22 cellular contexts compared by ENCODE assay signal in the genomic region with DNA sequence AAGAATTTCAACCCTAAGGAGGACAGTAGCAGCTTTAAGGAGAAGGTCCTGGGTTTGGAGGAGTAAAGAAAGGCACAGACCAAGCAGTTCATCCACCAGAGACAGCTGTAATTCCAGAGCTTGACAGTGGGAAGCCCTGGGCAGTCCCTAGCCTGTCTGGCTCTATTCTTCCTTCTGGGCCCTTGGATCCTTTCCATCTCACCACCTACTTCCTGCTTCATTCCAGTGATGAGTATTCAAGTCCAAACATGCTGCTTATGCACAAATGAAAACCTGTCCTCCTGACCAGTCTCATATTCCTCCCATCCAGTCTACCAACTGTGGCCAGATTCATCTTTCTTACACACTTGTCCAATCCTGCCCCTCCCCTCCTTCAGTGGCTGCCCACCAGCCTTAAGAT.
A peak's percentile ranks its signal among the peaks of the same experiment; 100 is the strongest.
DNase-seq lines count a peak whose midpoint lies in the region; ATAC-seq, FAIRE-seq and TF ChIP-seq lines count a peak whose summit lies in the region.
"Had no signal": no experiment of that assay in that cellular context is flagged by ENCODE, and none has a peak within 500 bp of the region (broad histone marks: within the 10 kb centered on the region; RNA-seq: fewer than 3 reads in every experiment).

No MANE protein-coding gene starts in this region.

- H3K9me3 ChIP-seq in small intestine (ENCODE audit: control insufficient read depth, low read depth) = no peaks in the 10 kb centered on the region
- H3K9me3 ChIP-seq: BE2C, stomach, tibial nerve had no signal

- peak; percentile 0 for DNase-seq in DMS53 (lab: John Stamatoyannopoulos, UW)
- no peak for DNase-seq in DMS53 treated with DMSO at 0.1 percent for 48 hours (lab: John Stamatoyannopoulos, UW; ENCODE audit: unreplicated experiment)
- peak; percentile 53 for DNase-seq in fibroblast of pulmonary artery (ENCODE audit: low read depth)
- DNase-seq in small intestine = peak; percentile 1
- DNase-seq in Right ventricle myocardium superior = no peak
- DNase-seq in posterior cingulate gyrus = no peak
- no peak for DNase-seq in activated CD4-positive, alpha-beta T cell treated with anti-CD3 and anti-CD28 coated beads, Interleukin-2, amount 50 U/mL, for 1 hour
- DNase-seq: activated CD8-positive, alpha-beta T cell treated with anti-CD3 and anti-CD28 coated beads for 36 hours; BE2C; H9; kidney glomerular epithelial cell; mesenchymal stem cell; MM.1S; naive B cell; NCI-H1436; NCI-H526; occipital lobe; right cardiac atrium; stomach had no signal

- intact Hi-C loops in Right ventricle myocardium superior (cut with DNase I) = no loop called here
- intact Hi-C loops in posterior cingulate gyrus (cut with DNase I) = no loop called here

- no peaks in the 10 kb centered on the region for H3K4me1 ChIP-seq in small intestine (ENCODE audit: control insufficient read depth in 2 of 2, insufficient read depth in 1 of 2, low read depth in 1 of 2, low read length in 1 of 2)
- H3K4me1 ChIP-seq: BE2C, stomach, tibial nerve had no signal

- TF ChIP-seq CTCF in fibroblast of pulmonary artery (IDR thresholded peaks at IDR 0.05; ENCODE audit: low read length, missing control alignments) = no peak

- H3K36me3 ChIP-seq in small intestine (ENCODE audit: control insufficient read depth in 2 of 2, insufficient read depth in 2 of 2, low read length in 2 of 2) = no peaks in the 10 kb centered on the region
- H3K36me3 ChIP-seq: BE2C, stomach, tibial nerve had no signal

- H3K4me3 ChIP-seq in fibroblast of pulmonary artery (replicated peaks; ENCODE audit: low read depth, low read length) (no peak overlapping the region), small intestine (ENCODE audit: low read depth in 1 of 2, low read length in 2 of 2) (no peak overlapping the region)
- H3K4me3 ChIP-seq: stomach, tibial nerve had no signal

- ATAC-seq in SK-N-SH treated with all-trans-retinoic acid at 6 μM for 48 hours (peak; percentile 39; the same call in 2 of the 3 replicates), Right ventricle myocardium superior (ENCODE audit: poor library complexity) (no peak)
- ATAC-seq: activated CD8-positive, alpha-beta T cell treated with anti-CD3 and anti-CD28 coated beads for 36 hours; right cardiac atrium had no signal

- no peak for FAIRE-seq in small intestine (lab: Jason Lieb, UNC)

- no peaks in the 10 kb centered on the region for H3K27me3 ChIP-seq in small intestine (ENCODE audit: control insufficient read depth in 2 of 2, insufficient read depth in 2 of 2, low read length in 2 of 2)
- H3K27me3 ChIP-seq: BE2C, stomach, tibial nerve had no signal

- H3K27ac ChIP-seq in small intestine (ENCODE audit: low read depth in 1 of 2, low read length in 1 of 2) = no peak overlapping the region
- H3K27ac ChIP-seq: 22Rv1, stomach, tibial nerve had no signal

TF ChIP-seq in SK-N-SH treated with all-trans-retinoic acid at 6 μM for 48 hours, 23 proteins besides CTCF, POLR2A, EP300 and RAD21:
- no peak for TF ChIP-seq PPARA (CRISPR knock-in tag; IDR thresholded peaks at IDR 0.05; ENCODE audit: borderline replicate concordance)
- no peak for TF ChIP-seq BACH2 (CRISPR knock-in tag; IDR thresholded peaks at IDR 0.05; ENCODE audit: borderline replicate concordance)
- TF ChIP-seq ISL1 (CRISPR knock-in tag; IDR thresholded peaks at IDR 0.05) = no peak
- TF ChIP-seq ZC3H10 (CRISPR knock-in tag; IDR thresholded peaks at IDR 0.05) = no peak
- TF ChIP-seq, protein P1, sequence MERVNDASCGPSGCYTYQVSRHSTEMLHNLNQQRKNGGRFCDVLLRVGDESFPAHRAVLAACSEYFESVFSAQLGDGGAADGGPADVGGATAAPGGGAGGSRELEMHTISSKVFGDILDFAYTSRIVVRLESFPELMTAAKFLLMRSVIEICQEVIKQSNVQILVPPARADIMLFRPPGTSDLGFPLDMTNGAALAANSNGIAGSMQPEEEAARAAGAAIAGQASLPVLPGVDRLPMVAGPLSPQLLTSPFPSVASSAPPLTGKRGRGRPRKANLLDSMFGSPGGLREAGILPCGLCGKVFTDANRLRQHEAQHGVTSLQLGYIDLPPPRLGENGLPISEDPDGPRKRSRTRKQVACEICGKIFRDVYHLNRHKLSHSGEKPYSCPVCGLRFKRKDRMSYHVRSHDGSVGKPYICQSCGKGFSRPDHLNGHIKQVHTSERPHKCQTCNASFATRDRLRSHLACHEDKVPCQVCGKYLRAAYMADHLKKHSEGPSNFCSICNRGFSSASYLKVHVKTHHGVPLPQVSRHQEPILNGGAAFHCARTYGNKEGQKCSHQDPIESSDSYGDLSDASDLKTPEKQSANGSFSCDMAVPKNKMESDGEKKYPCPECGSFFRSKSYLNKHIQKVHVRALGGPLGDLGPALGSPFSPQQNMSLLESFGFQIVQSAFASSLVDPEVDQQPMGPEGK (CRISPR knock-in tag; IDR thresholded peaks at IDR 0.05; ENCODE audit: borderline replicate concordance) = no peak
- no peak for TF ChIP-seq ZNF565 (CRISPR knock-in tag; conservative IDR thresholded peaks at IDR 0.05; ENCODE audit: low read depth)
- TF ChIP-seq SNAI2 (CRISPR knock-in tag; IDR thresholded peaks at IDR 0.05) = no peak
- no peak for TF ChIP-seq ZFP30 (CRISPR knock-in tag; IDR thresholded peaks at IDR 0.05)
- no peak for TF ChIP-seq ESRRG (CRISPR knock-in tag; IDR thresholded peaks at IDR 0.05)
- TF ChIP-seq GLIS3 (CRISPR knock-in tag; IDR thresholded peaks at IDR 0.05) = no peak
- TF ChIP-seq, protein P2, sequence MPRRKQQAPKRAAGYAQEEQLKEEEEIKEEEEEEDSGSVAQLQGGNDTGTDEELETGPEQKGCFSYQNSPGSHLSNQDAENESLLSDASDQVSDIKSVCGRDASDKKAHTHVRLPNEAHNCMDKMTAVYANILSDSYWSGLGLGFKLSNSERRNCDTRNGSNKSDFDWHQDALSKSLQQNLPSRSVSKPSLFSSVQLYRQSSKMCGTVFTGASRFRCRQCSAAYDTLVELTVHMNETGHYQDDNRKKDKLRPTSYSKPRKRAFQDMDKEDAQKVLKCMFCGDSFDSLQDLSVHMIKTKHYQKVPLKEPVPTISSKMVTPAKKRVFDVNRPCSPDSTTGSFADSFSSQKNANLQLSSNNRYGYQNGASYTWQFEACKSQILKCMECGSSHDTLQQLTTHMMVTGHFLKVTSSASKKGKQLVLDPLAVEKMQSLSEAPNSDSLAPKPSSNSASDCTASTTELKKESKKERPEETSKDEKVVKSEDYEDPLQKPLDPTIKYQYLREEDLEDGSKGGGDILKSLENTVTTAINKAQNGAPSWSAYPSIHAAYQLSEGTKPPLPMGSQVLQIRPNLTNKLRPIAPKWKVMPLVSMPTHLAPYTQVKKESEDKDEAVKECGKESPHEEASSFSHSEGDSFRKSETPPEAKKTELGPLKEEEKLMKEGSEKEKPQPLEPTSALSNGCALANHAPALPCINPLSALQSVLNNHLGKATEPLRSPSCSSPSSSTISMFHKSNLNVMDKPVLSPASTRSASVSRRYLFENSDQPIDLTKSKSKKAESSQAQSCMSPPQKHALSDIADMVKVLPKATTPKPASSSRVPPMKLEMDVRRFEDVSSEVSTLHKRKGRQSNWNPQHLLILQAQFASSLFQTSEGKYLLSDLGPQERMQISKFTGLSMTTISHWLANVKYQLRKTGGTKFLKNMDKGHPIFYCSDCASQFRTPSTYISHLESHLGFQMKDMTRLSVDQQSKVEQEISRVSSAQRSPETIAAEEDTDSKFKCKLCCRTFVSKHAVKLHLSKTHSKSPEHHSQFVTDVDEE (CRISPR knock-in tag; IDR thresholded peaks at IDR 0.05) = no peak

Comparison
In these comparisons a context has a peak if more than half of its experiments do, and no peak if none do; other contexts are left out.
1. DNase-seq: peak in DMS53 (single experiment), fibroblast of pulmonary artery (single experiment) and small intestine (single experiment); none in DMS53 treated with DMSO at 0.1 percent for 48 hours (single experiment), Right ventricle myocardium superior (single experiment), posterior cingulate gyrus (0 of 10) and activated CD4-positive, alpha-beta T cell treated with anti-CD3 and anti-CD28 coated beads, Interleukin-2, amount 50 U/mL, for 1 hour (single experiment).